Comparison of ENCODE assay signal across 8 cellular contexts in genomic region chr10:87816163-87816841, GRCh38. TPM values are rescaled to one million over a fixed set of nuclear protein-coding genes. Genes with fewer than 3 reads are reported as not detected.
A peak's percentile ranks its signal among the peaks of the same experiment; 100 is the strongest.
DNase-seq lines count a peak whose midpoint lies in the region; ATAC-seq and TF ChIP-seq lines count a peak whose summit lies in the region.

No MANE protein-coding gene starts in this region.

- no peaks in the 10 kb centered on the region for H3K9me3 Mint-ChIP-seq in type B pancreatic cell

- H3K27me3 ChIP-seq in left ventricle myocardium inferior (ENCODE audit: low read depth) (no peaks in the 10 kb centered on the region), testis (no peaks in the 10 kb centered on the region)

- CTCF ChIA-PET in RWPE1 (lab: Yijun Ruan, JAX) = interaction anchor here (0.5 kb wide), 1 partner anchor 502 kb away, joined by 3 read pairs; no protein-coding TSS in a partner anchor

- H3K4me3 ChIP-seq in left ventricle myocardium inferior = peak overlapping the region; percentile 81
- peak overlapping the region; percentile 90 for H3K4me3 ChIP-seq in fibroblast of the aortic adventitia (ENCODE audit: low read depth, low read length)
- no peak overlapping the region for H3K4me3 ChIP-seq in testis

- no peak for DNase-seq in left ventricle myocardium inferior
- no peak for DNase-seq in left ventricle myocardium superior
- no peak for DNase-seq in RWPE1 (ENCODE audit: low spot score)
- DNase-seq in fibroblast of the aortic adventitia (ENCODE audit: low read depth) = peak; percentile 4
- DNase-seq in type B pancreatic cell (ENCODE audit: extremely low spot score, unreplicated experiment) = no peak
- DNase-seq in testis = no peak
- DNase-seq in left colon = no peak

- H3K27ac ChIP-seq in left ventricle myocardium inferior (replicated peaks) (peak overlapping the region; percentile 91), RWPE1 (no peak overlapping the region), testis (no peak overlapping the region)

- ATAC-seq in left ventricle myocardium superior (no peak), left colon (no peak), GM18909 (IDR thresholded peaks at IDR 0.05; ENCODE audit: poor library complexity, unreplicated experiment) (no peak)

- H3K9me3 ChIP-seq in left ventricle myocardium inferior (replicated peaks) (no peaks in the 10 kb centered on the region), testis (no peaks in the 10 kb centered on the region)

- TF ChIP-seq CTCF in left ventricle myocardium inferior (IDR thresholded peaks at IDR 0.05; ENCODE audit: borderline replicate concordance) (no peak), RWPE1 (conservative IDR thresholded peaks at IDR 0.05; ENCODE audit: low read depth) (0 out of 2 replicates have a peak, but pooled peaks have one; percentile 15), fibroblast of the aortic adventitia (IDR thresholded peaks at IDR 0.05; ENCODE audit: insufficient read depth, low read length) (no peak), type B pancreatic cell (conservative IDR thresholded peaks at IDR 0.05) (peak; percentile 68), testis (IDR thresholded peaks at IDR 0.05) (no peak)

- WGBS in testis, 2 donors = 53 to 55% methylated on average over 6 of the region's 6 CpGs

- H3K27ac Mint-ChIP-seq in type B pancreatic cell = peak overlapping the region; percentile 97

- intact Hi-C loops in left ventricle myocardium inferior (cut with micrococcal nuclease) (no loop called here), left ventricle myocardium superior (cut with micrococcal nuclease) (no loop called here), testis (cut with DNase I; ENCODE audit: low total_unique reads) (no loop called here), left colon (cut with DNase I, micrococcal nuclease) (loop anchor here in 1 of 2 donors (5.0 kb wide), 1 partner anchor 46 kb away; the partner anchor contains the start of genes KLLN and PTEN)

- peak overlapping the region; percentile 96 for H3K4me3 Mint-ChIP-seq in type B pancreatic cell

- TF ChIP-seq POLR2A in testis (IDR thresholded peaks at IDR 0.05) = no peak

- H3K4me1 ChIP-seq in left ventricle myocardium inferior = peaks cover 38% of the 10 kb centered on the region
- H3K4me1 ChIP-seq in testis = peaks cover 3% of the 10 kb centered on the region

- H3K36me3 Mint-ChIP-seq in type B pancreatic cell = peaks cover 23% of the 10 kb centered on the region

- POLR2A ChIA-PET in RWPE1 (lab: Yijun Ruan, JAX; ENCODE audit: low non-redundant PET) = no interaction called here

- H3K4me1 Mint-ChIP-seq in type B pancreatic cell (ENCODE audit: unreplicated experiment) = peaks cover 23% of the 10 kb centered on the region

- peaks cover 24% of the 10 kb centered on the region for H3K36me3 ChIP-seq in left ventricle myocardium inferior
- H3K36me3 ChIP-seq in testis (ENCODE audit: low read depth, missing control alignments) = no peaks in the 10 kb centered on the region

- H3K27me3 Mint-ChIP-seq in type B pancreatic cell = no peaks in the 10 kb centered on the region

RNA-seq across cellular contexts. Expression of gene ATAD1, which starts 1.7 kb away (rescaled TPM):
- total RNA-seq in left ventricle myocardium inferior = 93.2 TPM
- total RNA-seq in left ventricle myocardium superior = 98.4 TPM
- 45.2 and 51.8 TPM in 2 replicates for total RNA-seq in fibroblast of the aortic adventitia (ENCODE audit: low replicate concordance)
- 50.1 and 51.5 TPM in 2 replicates for total RNA-seq in type B pancreatic cell (ENCODE audit: low replicate concordance)
- 100 to 1,000 TPM in 1 of 2 donors, 10 to 100 TPM in 1; 68.5 to 107 TPM for total RNA-seq in testis
- 162 TPM for polyA plus RNA-seq in testis (ENCODE audit: insufficient read depth, low read depth, low replicate concordance)
- total RNA-seq in left colon = 10 to 100 TPM; 50.5 to 51.0 TPM

RNA-seq across cellular contexts. Expression of gene KLLN, which starts 47.0 kb away (rescaled TPM):
- 0.19 TPM for total RNA-seq in left ventricle myocardium inferior
- 0.47 TPM for total RNA-seq in left ventricle myocardium superior
- total RNA-seq in fibroblast of the aortic adventitia (ENCODE audit: low replicate concordance) = 0.99 and 2.0 TPM in 2 replicates
- 1.4 and 2.2 TPM in 2 replicates for total RNA-seq in type B pancreatic cell (ENCODE audit: low replicate concordance)
- 1 to 10 TPM; 2.0 to 3.9 TPM for total RNA-seq in testis
- 2.0 TPM for polyA plus RNA-seq in testis (ENCODE audit: insufficient read depth, low read depth, low replicate concordance)
- total RNA-seq in left colon = 1 to 10 TPM; 1.3 to 1.4 TPM

RNA-seq across cellular contexts. Expression of gene PTEN, which starts 47.1 kb away (rescaled TPM):
- total RNA-seq in left ventricle myocardium inferior (49.9 TPM), left ventricle myocardium superior (58.6 TPM), fibroblast of the aortic adventitia (ENCODE audit: low replicate concordance) (132 and 316 TPM in 2 replicates), type B pancreatic cell (ENCODE audit: low replicate concordance) (80.6 and 93.1 TPM in 2 replicates), testis (100 to 1,000 TPM in 1 of 2 donors, 10 to 100 TPM in 1; 85.4 to 118 TPM), left colon (100 to 1,000 TPM in 1 of 2 donors, 10 to 100 TPM in 1; 99.3 to 101 TPM)
- polyA plus RNA-seq in testis (ENCODE audit: insufficient read depth, low read depth, low replicate concordance) = 96.8 TPM

Comparison
In these comparisons a context has a peak if more than half of its experiments do, and no peak if none do; other contexts are left out.
1. H3K4me3 ChIP-seq: peak in left ventricle myocardium inferior (single experiment) and fibroblast of the aortic adventitia (single experiment); none in testis (0 of 2).
2. CTCF ChIP-seq: peak in RWPE1 (single experiment) and type B pancreatic cell (single experiment); none in left ventricle myocardium inferior (single experiment), fibroblast of the aortic adventitia (single experiment) and testis (0 of 3).